ENCODE assay signal across 10 cellular contexts in the genomic region with DNA sequence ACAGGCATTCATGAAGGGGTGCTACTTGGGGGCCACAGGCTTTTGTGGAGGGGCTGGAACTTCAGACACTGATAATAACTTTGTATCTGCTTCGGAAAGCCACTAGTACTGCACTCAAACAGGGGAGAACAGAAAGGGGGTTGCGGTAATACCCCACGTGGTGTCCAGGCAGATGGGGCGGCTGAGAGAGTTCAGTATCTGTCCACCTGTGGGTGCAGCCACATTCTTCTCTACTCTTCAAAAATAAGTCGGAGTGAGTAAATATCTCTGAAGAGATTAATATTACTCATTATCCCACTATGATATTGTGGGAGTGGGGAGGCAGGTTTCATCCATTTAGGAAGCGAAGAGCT.
DNase-seq lines count a peak whose midpoint lies in the region; ATAC-seq and TF ChIP-seq lines count a peak whose summit lies in the region.
"Had no signal": no experiment of that assay in that cellular context is flagged by ENCODE, and none has a peak within 500 bp of the region (broad histone marks: within the 10 kb centered on the region; RNA-seq: fewer than 3 reads in every experiment).

No MANE protein-coding gene starts in this region.

- DNase-seq in stimulated activated naive CD8-positive, alpha-beta T cell treated with anti-CD3 and anti-CD28 coated beads, Interleukin-15, Interleukin-2, amounts not matched to agents 100 U/mL and 50 U/mL, for 24 hours = no peak
- DNase-seq in ascending aorta (ENCODE audit: low spot score in 2 of 2) (no peak), GOT3 (lab: John Stamatoyannopoulos, UW) (no peak), SKM-1 treated with dmso at 0.1 percent for 144 hours (lab: John Stamatoyannopoulos, UW; ENCODE audit: unreplicated experiment) (no peak)
- no peak for DNase-seq in naive thymus-derived CD4-positive, alpha-beta T cell
- DNase-seq: stimulated activated CD4-positive, alpha-beta T cell treated with anti-CD3 and anti-CD28 coated beads, Interleukin-1b, Interleukin-23, amount 100 ng/mL, for 48 hours had no signal

- peaks cover 48% of the 10 kb centered on the region for H3K4me1 Mint-ChIP-seq in stimulated activated naive CD8-positive, alpha-beta T cell treated with anti-CD3 and anti-CD28 coated beads, Interleukin-15, Interleukin-2, amounts not matched to agents 100 ng/mL and 50 ng/mL, for 24 hours (ENCODE audit: low read depth)
- peaks cover 28 to 76% (median 61%) of the 10 kb centered on the region in 7 donors for H3K4me1 Mint-ChIP-seq in naive thymus-derived CD4-positive, alpha-beta T cell

- H3K27ac Mint-ChIP-seq in stimulated activated naive CD8-positive, alpha-beta T cell treated with anti-CD3 and anti-CD28 coated beads, Interleukin-15, Interleukin-2, amounts not matched to agents 100 ng/mL and 50 ng/mL, for 24 hours = peak overlapping the region; percentile 81
- peak overlapping the region; percentile 81 to 97 (median 95) for H3K27ac Mint-ChIP-seq in naive thymus-derived CD4-positive, alpha-beta T cell

- no peaks in the 10 kb centered on the region for H3K9me3 ChIP-seq in ascending aorta
- no peaks in the 10 kb centered on the region for H3K9me3 ChIP-seq in naive thymus-derived CD4-positive, alpha-beta T cell (ENCODE audit: control insufficient read depth in 2 of 3, low read length in 3 of 3)

- H3K27me3 Mint-ChIP-seq in stimulated activated naive CD8-positive, alpha-beta T cell treated with anti-CD3 and anti-CD28 coated beads, Interleukin-15, Interleukin-2, amounts not matched to agents 100 ng/mL and 50 ng/mL, for 24 hours = no peaks in the 10 kb centered on the region
- no peaks in the 10 kb centered on the region for H3K27me3 Mint-ChIP-seq in naive thymus-derived CD4-positive, alpha-beta T cell

- TF ChIP-seq CTCF in ascending aorta (IDR thresholded peaks at IDR 0.05) = no peak

- H3K27ac ChIP-seq in ascending aorta = peak overlapping the region; percentile 88 to 90
- peak overlapping the region; percentile 55 for H3K27ac ChIP-seq in naive thymus-derived CD4-positive, alpha-beta T cell (ENCODE audit: low read depth, low read length)
- H3K27ac ChIP-seq: epithelial cell of prostate had no signal

- H3K27me3 ChIP-seq in ascending aorta = no peaks in the 10 kb centered on the region
- no peaks in the 10 kb centered on the region for H3K27me3 ChIP-seq in naive thymus-derived CD4-positive, alpha-beta T cell (ENCODE audit: control insufficient read depth in 2 of 2, insufficient read depth in 2 of 2, low read length in 2 of 2)

- no peaks in the 10 kb centered on the region for H3K9me3 Mint-ChIP-seq in stimulated activated naive CD8-positive, alpha-beta T cell treated with anti-CD3 and anti-CD28 coated beads, Interleukin-15, Interleukin-2, amounts not matched to agents 100 ng/mL and 50 ng/mL, for 24 hours
- H3K9me3 Mint-ChIP-seq in naive thymus-derived CD4-positive, alpha-beta T cell = no peaks in the 10 kb centered on the region

- H3K4me3 ChIP-seq in ascending aorta = peak overlapping the region; percentile 59 to 73
- H3K4me3 ChIP-seq in naive thymus-derived CD4-positive, alpha-beta T cell (ENCODE audit: low read length) = peak overlapping the region; percentile 55

- H3K36me3 Mint-ChIP-seq in stimulated activated naive CD8-positive, alpha-beta T cell treated with anti-CD3 and anti-CD28 coated beads, Interleukin-15, Interleukin-2, amounts not matched to agents 100 ng/mL and 50 ng/mL, for 24 hours (ENCODE audit: low read depth) = no peaks in the 10 kb centered on the region
- H3K36me3 Mint-ChIP-seq in naive thymus-derived CD4-positive, alpha-beta T cell = peaks cover 0 to 4% (median 0%) of the 10 kb centered on the region in 5 donors

- POLR2A ChIA-PET in naive thymus-derived CD4-positive, alpha-beta T cell (lab: Charles Lee) = interaction anchor here (0.6 to 7.5 kb wide), 9 partner anchors 15 to 340 kb away, joined by 3 to 172 read pairs (median 5); partner anchors contain the start of genes ATG10 and SSBP2

- CTCF ChIA-PET in naive thymus-derived CD4-positive, alpha-beta T cell (lab: Charles Lee) = interaction anchor here (0.6 to 3.8 kb wide), 2 partner anchors 14 to 1156 kb away, joined by 3 to 20 read pairs; no protein-coding TSS in a partner anchor

- no peaks in the 10 kb centered on the region for H3K36me3 ChIP-seq in ascending aorta
- H3K36me3 ChIP-seq in naive thymus-derived CD4-positive, alpha-beta T cell (ENCODE audit: control insufficient read depth in 2 of 3, insufficient read depth in 3 of 3, low read length in 3 of 3) = no peaks in the 10 kb centered on the region

- intact Hi-C loops in ascending aorta (cut with DNase I) = loop anchor here (5.0 kb wide), 1 partner anchor 426 kb away; no protein-coding TSS in a partner anchor
- intact Hi-C loops in naive thymus-derived CD4-positive, alpha-beta T cell (cut with micrococcal nuclease) = loop anchor here (2.0 to 10.0 kb wide), 7 partner anchors 214 to 551 kb away; partner anchors contain the start of gene ZCCHC9 (in 1 of the 2)

- H3K4me3 Mint-ChIP-seq in stimulated activated naive CD8-positive, alpha-beta T cell treated with anti-CD3 and anti-CD28 coated beads, Interleukin-15, Interleukin-2, amounts not matched to agents 100 ng/mL and 50 ng/mL, for 24 hours = peak overlapping the region; percentile 80
- H3K4me3 Mint-ChIP-seq in naive thymus-derived CD4-positive, alpha-beta T cell = peak overlapping the region; percentile 86 to 98 (median 92)

- peaks cover 5 to 38% of the 10 kb centered on the region in 2 donors for H3K4me1 ChIP-seq in ascending aorta
- H3K4me1 ChIP-seq in naive thymus-derived CD4-positive, alpha-beta T cell (ENCODE audit: control insufficient read depth in 2 of 2, insufficient read depth in 2 of 2, low read length in 2 of 2) = peaks cover 18 to 22% of the 10 kb centered on the region in 2 donors

- no peak for ATAC-seq in stimulated activated naive CD8-positive, alpha-beta T cell treated with anti-CD3 and anti-CD28 coated beads, Interleukin-15, Interleukin-2, amounts not matched to agents 100 U/mL and 50 U/mL, for 24 hours
- no peak for ATAC-seq in naive thymus-derived CD4-positive, alpha-beta T cell
- ATAC-seq in GM18498 (IDR thresholded peaks at IDR 0.05; ENCODE audit: unreplicated experiment) (no peak), GM18909 (IDR thresholded peaks at IDR 0.05; ENCODE audit: poor library complexity, unreplicated experiment) (no peak)
